Comparison of ENCODE assay signal across 27 cellular contexts in genomic region chr1:172417552-172417951, GRCh38. TPM values are rescaled to one million over a fixed set of nuclear protein-coding genes. Genes with fewer than 3 reads are reported as not detected.
DNase-seq lines count a peak whose midpoint lies in the region; ATAC-seq, FAIRE-seq and TF ChIP-seq lines count a peak whose summit lies in the region.
"Had no signal": no experiment of that assay in that cellular context is flagged by ENCODE, and none has a peak within 500 bp of the region (broad histone marks: within the 10 kb centered on the region; RNA-seq: fewer than 3 reads in every experiment).

No MANE protein-coding gene starts in this region.

- H3K4me1 Mint-ChIP-seq in astrocyte (ENCODE audit: low read depth, unreplicated experiment) = peaks cover 21% of the 10 kb centered on the region
- peaks cover 1 to 2% of the 10 kb centered on the region in 2 donors for H3K4me1 Mint-ChIP-seq in immature natural killer cell
- H3K4me1 Mint-ChIP-seq: activated CD4-positive, alpha-beta memory T cell treated with anti-CD3 and anti-CD28 coated beads, Interleukin-2, amount 10 ng/mL, durations not matched to agents 7 days and 5 days; activated naive CD8-positive, alpha-beta T cell treated with anti-CD3 and anti-CD28 coated beads, Interleukin-2, amount 10 ng/mL, durations not matched to agents 7 days and 5 days had no signal

- no peaks in the 10 kb centered on the region for H3K36me3 ChIP-seq in HUES6 (ENCODE audit: control insufficient read depth, insufficient read depth, low read length)
- no peaks in the 10 kb centered on the region for H3K36me3 ChIP-seq in astrocyte (ENCODE audit: insufficient read depth, low read length)
- H3K36me3 ChIP-seq: BE2C, upper lobe of right lung had no signal

- no peaks in the 10 kb centered on the region for H4K20me1 ChIP-seq in astrocyte (ENCODE audit: insufficient read depth, low read length)

- H3K9me3 ChIP-seq in HUES6 (ENCODE audit: control insufficient read depth, insufficient read depth, low read depth, low read length) (no peaks in the 10 kb centered on the region), astrocyte (ENCODE audit: insufficient read depth, low read depth, low read length) (no peaks in the 10 kb centered on the region)
- H3K9me3 ChIP-seq: A549, BE2C, upper lobe of right lung had no signal

- H3K4me3 Mint-ChIP-seq in astrocyte (ENCODE audit: unreplicated experiment) (no peak overlapping the region), immature natural killer cell (no peak overlapping the region)
- H3K4me3 Mint-ChIP-seq: activated CD4-positive, alpha-beta memory T cell treated with anti-CD3 and anti-CD28 coated beads, Interleukin-2, amount 10 ng/mL, durations not matched to agents 7 days and 5 days; activated naive CD8-positive, alpha-beta T cell treated with anti-CD3 and anti-CD28 coated beads, Interleukin-2, amount 10 ng/mL, durations not matched to agents 7 days and 5 days; mesothelial cell of epicardium; natural killer cell treated with Interleukin-12 subunit alpha and Interleukin-12 subunit beta and Interleukin-15 and Interleukin-18, amount 100 ng/mL, for 72 hours had no signal

- no peak overlapping the region for H3K4me2 ChIP-seq in astrocyte (ENCODE audit: low read length)
- H3K4me2 ChIP-seq: A549 had no signal

- H3K27ac Mint-ChIP-seq in astrocyte (ENCODE audit: unreplicated experiment) = peak overlapping the region; percentile 22
- no peak overlapping the region for H3K27ac Mint-ChIP-seq in immature natural killer cell
- H3K27ac Mint-ChIP-seq: activated CD4-positive, alpha-beta memory T cell treated with anti-CD3 and anti-CD28 coated beads, Interleukin-2, amount 10 ng/mL, durations not matched to agents 7 days and 5 days; activated naive CD8-positive, alpha-beta T cell treated with anti-CD3 and anti-CD28 coated beads, Interleukin-2, amount 10 ng/mL, durations not matched to agents 7 days and 5 days; natural killer cell treated with Interleukin-12 subunit alpha and Interleukin-12 subunit beta and Interleukin-15 and Interleukin-18, amount 100 ng/mL, for 72 hours had no signal

- ATAC-seq in HG02884 (IDR thresholded peaks at IDR 0.05; ENCODE audit: unreplicated experiment) = no peak
- ATAC-seq: A549; natural killer cell treated with Interleukin-12 subunit alpha and Interleukin-12 subunit beta and Interleukin-15 and Interleukin-18, amount 100 ng/mL, for 72 hours; upper lobe of right lung had no signal

- DNase-seq in astrocyte (ENCODE audit: low read depth) = no peak
- DNase-seq in iPS DF 19.7 (ENCODE audit: low read depth, low spot score) = peak; percentile 25
- no peak for DNase-seq in GM12891 (ENCODE audit: insufficient read length, low spot score)
- no peak for DNase-seq in immature natural killer cell
- no peak for DNase-seq in NCI-H1092 (lab: John Stamatoyannopoulos, UW)
- DNase-seq: activated CD4-positive, alpha-beta memory T cell treated with anti-CD3 and anti-CD28 coated beads, Interleukin-2, amount 10 ng/mL, durations not matched to agents 7 days and 5 days; activated CD4-positive, CD25-positive, alpha-beta regulatory T cell; activated effector memory CD4-positive, alpha-beta T cell treated with Interleukin-2 at 50 U/mL for 16 hours; activated naive CD8-positive, alpha-beta T cell treated with anti-CD3 and anti-CD28 coated beads, Interleukin-2, amount 10 ng/mL, durations not matched to agents 7 days and 5 days; BE2C; DMS79 treated with DMSO at 0.1 percent for 48 hours; effector memory CD4-positive, alpha-beta T cell; NCI-H2107; NCI-H524 treated with DMSO at 0.1 percent for 48 hours; RPMI8226; T-helper 9 cell; upper lobe of right lung had no signal

- H3K9ac ChIP-seq in HUES6 (ENCODE audit: low read length) (no peak overlapping the region), astrocyte (ENCODE audit: low read length) (no peak overlapping the region)

- no peaks in the 10 kb centered on the region for H3K9me3 Mint-ChIP-seq in astrocyte (ENCODE audit: unreplicated experiment)
- peaks cover 0 to 2% (median 0%) of the 10 kb centered on the region in 6 donors for H3K9me3 Mint-ChIP-seq in immature natural killer cell
- H3K9me3 Mint-ChIP-seq: activated CD4-positive, alpha-beta memory T cell treated with anti-CD3 and anti-CD28 coated beads, Interleukin-2, amount 10 ng/mL, durations not matched to agents 7 days and 5 days; mesothelial cell of epicardium; natural killer cell treated with Interleukin-12 subunit alpha and Interleukin-12 subunit beta and Interleukin-15 and Interleukin-18, amount 100 ng/mL, for 72 hours had no signal

- no peak for TF ChIP-seq POLR2A in GM12891 (IDR thresholded peaks at IDR 0.05; ENCODE audit: low read depth, low read length)

- H3K27me3 Mint-ChIP-seq in astrocyte (ENCODE audit: low read depth, unreplicated experiment) = no peaks in the 10 kb centered on the region
- no peaks in the 10 kb centered on the region for H3K27me3 Mint-ChIP-seq in immature natural killer cell (ENCODE audit: low read depth in 3 of 3)
- H3K27me3 Mint-ChIP-seq: activated CD4-positive, alpha-beta memory T cell treated with anti-CD3 and anti-CD28 coated beads, Interleukin-2, amount 10 ng/mL, durations not matched to agents 7 days and 5 days; activated naive CD8-positive, alpha-beta T cell treated with anti-CD3 and anti-CD28 coated beads, Interleukin-2, amount 10 ng/mL, durations not matched to agents 7 days and 5 days; natural killer cell treated with Interleukin-12 subunit alpha and Interleukin-12 subunit beta and Interleukin-15 and Interleukin-18, amount 100 ng/mL, for 72 hours had no signal

- H2AFZ ChIP-seq in astrocyte (ENCODE audit: low read depth, low read length) = no peak overlapping the region

- H3K79me2 ChIP-seq in astrocyte (ENCODE audit: insufficient read depth, low read length) = no peaks in the 10 kb centered on the region

- peaks cover 16% of the 10 kb centered on the region for H3K4me1 ChIP-seq in HUES6 (ENCODE audit: control insufficient read depth, insufficient read depth, low read length)
- peaks cover 3% of the 10 kb centered on the region for H3K4me1 ChIP-seq in astrocyte (ENCODE audit: insufficient read depth, low read length)
- H3K4me1 ChIP-seq: BE2C, upper lobe of right lung had no signal

- H3K27ac ChIP-seq in HUES6 (ENCODE audit: low read depth, low read length) = peak overlapping the region; percentile 56
- H3K27ac ChIP-seq in astrocyte (ENCODE audit: low read depth, low read length) = no peak overlapping the region
- H3K27ac ChIP-seq: A549, upper lobe of right lung had no signal

- H3K4me3 ChIP-seq in HUES6 (ENCODE audit: low read depth, low read length) (no peak overlapping the region), astrocyte (ENCODE audit: insufficient read depth, low read depth, low read length) (no peak overlapping the region)
- H3K4me3 ChIP-seq: A549, upper lobe of right lung had no signal

- H3K36me3 Mint-ChIP-seq in astrocyte (ENCODE audit: low read depth, unreplicated experiment) (peaks cover 4% of the 10 kb centered on the region), immature natural killer cell (peaks cover 0 to 8% (median 6%) of the 10 kb centered on the region in 3 donors)
- H3K36me3 Mint-ChIP-seq: natural killer cell treated with Interleukin-12 subunit alpha and Interleukin-12 subunit beta and Interleukin-15 and Interleukin-18, amount 100 ng/mL, for 72 hours had no signal

- H3K27me3 ChIP-seq in HUES6 (ENCODE audit: control insufficient read depth, insufficient read depth, low read length) (no peaks in the 10 kb centered on the region), astrocyte (ENCODE audit: insufficient read depth, low read length) (no peaks in the 10 kb centered on the region)
- H3K27me3 ChIP-seq: BE2C, upper lobe of right lung had no signal

- FAIRE-seq in A204.1 (lab: Jason Lieb, UNC) = peak; percentile 96
- FAIRE-seq in astrocyte (lab: Jason Lieb, UNC) = no peak
- no peak for FAIRE-seq in GM12891 (lab: Jason Lieb, UNC)
- FAIRE-seq: A549, H1 had no signal

- TF ChIP-seq CTCF in astrocyte (IDR thresholded peaks at IDR 0.05; ENCODE audit: insufficient read depth, low read depth, low read length) = no peak

TF ChIP-seq in GM12891, 5 proteins besides CTCF, POLR2A, EP300 and RAD21:
- no peak for TF ChIP-seq TAF1 (IDR thresholded peaks at IDR 0.05; ENCODE audit: low read depth, low read length)
- no peak for TF ChIP-seq SPI1 (IDR thresholded peaks at IDR 0.05; ENCODE audit: low read depth, low read length)
- no peak for TF ChIP-seq PAX5 (IDR thresholded peaks at IDR 0.05; ENCODE audit: insufficient read depth, low read length, severe bottlenecking)
- TF ChIP-seq POU2F2 (IDR thresholded peaks at IDR 0.05; ENCODE audit: low read depth, low read length) = no peak
- no peak for TF ChIP-seq POLR2AphosphoS5 (IDR thresholded peaks at IDR 0.05; ENCODE audit: low read depth, low read length)

RNA-seq across cellular contexts. Expression of gene C1orf105, which starts 2.9 kb away (rescaled TPM):
- total RNA-seq in astrocyte = not detected in 2 replicates
- not detected for polyA plus RNA-seq in GM12891 (2012; ENCODE audit: low read depth, missing spikeins)
- polyA plus RNA-seq in immature natural killer cell = not detected
- total RNA-seq: activated CD4-positive, alpha-beta memory T cell treated with anti-CD3 and anti-CD28 coated beads, Interleukin-2, amount 10 ng/mL, durations not matched to agents 7 days and 5 days; activated naive CD8-positive, alpha-beta T cell treated with anti-CD3 and anti-CD28 coated beads, Interleukin-2, amount 10 ng/mL, durations not matched to agents 7 days and 5 days; fibroblast of lung; glomerular endothelial cell; H1; mesothelial cell of epicardium; natural killer cell treated with Interleukin-12 subunit alpha and Interleukin-12 subunit beta and Interleukin-15 and Interleukin-18, amount 100 ng/mL, for 72 hours; subcutaneous adipose tissue; upper lobe of right lung had no signal
- polyA plus RNA-seq: fibroblast of lung, H1 had no signal

RNA-seq across cellular contexts. Expression of gene PIGC, which starts 26.3 kb away (rescaled TPM):
- 17.8 and 19.5 TPM in 2 replicates for total RNA-seq in astrocyte
- polyA plus RNA-seq in GM12891 (2012; ENCODE audit: low read depth, missing spikeins) = 16.2 TPM
- 10 to 100 TPM; 77.1 to 90.0 (median 83.4) TPM for polyA plus RNA-seq in immature natural killer cell
